Comparison of ENCODE assay signal across 13 cellular contexts in genomic region chr10:11298116-11298515, GRCh38.
A peak's percentile ranks its signal among the peaks of the same experiment; 100 is the strongest.
DNase-seq lines count a peak whose midpoint lies in the region; ATAC-seq and TF ChIP-seq lines count a peak whose summit lies in the region.
"Had no signal": no experiment of that assay in that cellular context is flagged by ENCODE, and none has a peak within 500 bp of the region (broad histone marks: within the 10 kb centered on the region; RNA-seq: fewer than 3 reads in every experiment).

No MANE protein-coding gene starts in this region.

- intact Hi-C loops in MCF 10A (cut with micrococcal nuclease) (no loop called here), breast epithelium (cut with DNase I; ENCODE audit: low total_unique reads) (no loop called here)
- intact Hi-C loops in activated CD4-positive, alpha-beta memory T cell treated with anti-CD3 and anti-CD28 coated beads for 36 hours (cut with micrococcal nuclease), result no loop called here

- CTCF ChIA-PET in MCF 10A (lab: Yijun Ruan, JAX), result interaction anchor here (1.6 kb wide), 1 partner anchor 28 kb away, joined by 4 read pairs; no protein-coding TSS in a partner anchor
- CTCF ChIA-PET in activated CD4-positive, alpha-beta memory T cell treated with anti-CD3 and anti-CD28 coated beads for 36 hours (lab: Charles Lee), result no interaction called here

- BruUV-seq in MCF 10A (replicated peaks; lab: Mats Ljungman, UMichigan), result no TSS peak

- H3K9me3 Mint-ChIP-seq in MCF 10A (ENCODE audit: unreplicated experiment), result no peaks in the 10 kb centered on the region
- no peaks in the 10 kb centered on the region for H3K9me3 Mint-ChIP-seq in activated CD4-positive, alpha-beta memory T cell treated with anti-CD3 and anti-CD28 coated beads for 36 hours
- no peaks in the 10 kb centered on the region for H3K9me3 Mint-ChIP-seq in stimulated activated effector memory CD8-positive, alpha-beta T cell treated with anti-CD3 and anti-CD28 coated beads, Interleukin-12 subunit alpha, Interleukin-12 subunit beta, amount 100 ng/mL, for 72 hours

- H3K27me3 ChIP-seq in breast epithelium, result no peaks in the 10 kb centered on the region
- H3K27me3 ChIP-seq: gastrocnemius medialis had no signal

- H3K4me1 Mint-ChIP-seq in MCF 10A (ENCODE audit: insufficient read depth, unreplicated experiment), result peaks cover 9% of the 10 kb centered on the region
- peaks cover 44% of the 10 kb centered on the region for H3K4me1 Mint-ChIP-seq in activated CD4-positive, alpha-beta memory T cell treated with anti-CD3 and anti-CD28 coated beads for 36 hours (ENCODE audit: low read depth)
- H3K4me1 Mint-ChIP-seq in stimulated activated effector memory CD8-positive, alpha-beta T cell treated with anti-CD3 and anti-CD28 coated beads, Interleukin-12 subunit alpha, Interleukin-12 subunit beta, amount 100 ng/mL, for 72 hours, result peaks cover 47% of the 10 kb centered on the region

- H3K9me3 ChIP-seq in breast epithelium, result no peaks in the 10 kb centered on the region
- H3K9me3 ChIP-seq: gastrocnemius medialis, HAP-1 had no signal

- no peaks in the 10 kb centered on the region for H3K36me3 Mint-ChIP-seq in MCF 10A (ENCODE audit: insufficient read depth, unreplicated experiment)
- peaks cover 77% of the 10 kb centered on the region for H3K36me3 Mint-ChIP-seq in activated CD4-positive, alpha-beta memory T cell treated with anti-CD3 and anti-CD28 coated beads for 36 hours
- H3K36me3 Mint-ChIP-seq in stimulated activated effector memory CD8-positive, alpha-beta T cell treated with anti-CD3 and anti-CD28 coated beads, Interleukin-12 subunit alpha, Interleukin-12 subunit beta, amount 100 ng/mL, for 72 hours, result no peaks in the 10 kb centered on the region

- ATAC-seq in stimulated activated effector memory CD8-positive, alpha-beta T cell treated with anti-CD3 and anti-CD28 coated beads, Interleukin-12 subunit alpha, Interleukin-12 subunit beta, amount 100 ng/mL, for 72 hours, result peak; percentile 34
- no peak for ATAC-seq in HG02759 (IDR thresholded peaks at IDR 0.05; ENCODE audit: unreplicated experiment)
- ATAC-seq: gastrocnemius medialis, sciatic nerve had no signal

- H3K4me3 ChIP-seq in breast epithelium (no peak overlapping the region), fibroblast of pulmonary artery (replicated peaks; ENCODE audit: low read depth, low read length) (no peak overlapping the region)
- H3K4me3 ChIP-seq: dorsolateral prefrontal cortex, gastrocnemius medialis, HAP-1 had no signal

- no peak overlapping the region for H3K4me3 Mint-ChIP-seq in MCF 10A (ENCODE audit: unreplicated experiment)
- H3K4me3 Mint-ChIP-seq in activated CD4-positive, alpha-beta memory T cell treated with anti-CD3 and anti-CD28 coated beads for 36 hours, result no peak overlapping the region
- no peak overlapping the region for H3K4me3 Mint-ChIP-seq in stimulated activated effector memory CD8-positive, alpha-beta T cell treated with anti-CD3 and anti-CD28 coated beads, Interleukin-12 subunit alpha, Interleukin-12 subunit beta, amount 100 ng/mL, for 72 hours

- H3K4me1 ChIP-seq in breast epithelium, result no peaks in the 10 kb centered on the region
- H3K4me1 ChIP-seq: gastrocnemius medialis, HAP-1 had no signal

- TF ChIP-seq CTCF in MCF 10A (IDR thresholded peaks at IDR 0.05; ENCODE audit: unreplicated experiment), result no peak
- no peak for TF ChIP-seq CTCF in breast epithelium (IDR thresholded peaks at IDR 0.05)
- no peak for TF ChIP-seq CTCF in fibroblast of pulmonary artery (IDR thresholded peaks at IDR 0.05; ENCODE audit: low read length, missing control alignments)

- no peak for TF ChIP-seq POLR2A in breast epithelium (IDR thresholded peaks at IDR 0.05)

- no peak overlapping the region for H3K27ac Mint-ChIP-seq in MCF 10A (ENCODE audit: low read depth, unreplicated experiment)
- H3K27ac Mint-ChIP-seq in activated CD4-positive, alpha-beta memory T cell treated with anti-CD3 and anti-CD28 coated beads for 36 hours, result peak overlapping the region; percentile 15
- peak overlapping the region; percentile 72 for H3K27ac Mint-ChIP-seq in stimulated activated effector memory CD8-positive, alpha-beta T cell treated with anti-CD3 and anti-CD28 coated beads, Interleukin-12 subunit alpha, Interleukin-12 subunit beta, amount 100 ng/mL, for 72 hours

- no peaks in the 10 kb centered on the region for H3K36me3 ChIP-seq in breast epithelium
- H3K36me3 ChIP-seq: gastrocnemius medialis, HAP-1 had no signal

- peak; percentile 70 for DNase-seq in MCF 10A (ENCODE audit: unreplicated experiment)
- DNase-seq in breast epithelium (ENCODE audit: low spot score in 2 of 2), result no peak
- DNase-seq in activated CD4-positive, alpha-beta memory T cell treated with anti-CD3 and anti-CD28 coated beads for 36 hours, result no peak
- peak; percentile 4 for DNase-seq in fibroblast of pulmonary artery (ENCODE audit: low read depth)
- DNase-seq in stimulated activated effector memory CD8-positive, alpha-beta T cell treated with anti-CD3 and anti-CD28 coated beads, Interleukin-12 subunit alpha, Interleukin-12 subunit beta, amount 100 ng/mL, for 72 hours (ENCODE audit: low spot score in 2 of 2), result no peak
- no peak for DNase-seq in occipital lobe (lab: John Stamatoyannopoulos, UW)
- no peak for DNase-seq in NCI-H82 treated with DMSO at 0.1 percent for 48 hours (lab: John Stamatoyannopoulos, UW; ENCODE audit: unreplicated experiment)
- DNase-seq: activated CD4-positive, alpha-beta T cell treated with anti-CD3 and anti-CD28 coated beads, Interleukin-2, amount 50 U/mL, for 4 hours; dorsolateral prefrontal cortex; gastrocnemius medialis had no signal

- POLR2A ChIA-PET in MCF 10A (lab: Yijun Ruan, JAX), result no interaction called here
- POLR2A ChIA-PET in activated CD4-positive, alpha-beta memory T cell treated with anti-CD3 and anti-CD28 coated beads for 36 hours (lab: Charles Lee), result no interaction called here

- H3K27me3 Mint-ChIP-seq in MCF 10A (ENCODE audit: insufficient read depth, unreplicated experiment), result no peaks in the 10 kb centered on the region
- H3K27me3 Mint-ChIP-seq in activated CD4-positive, alpha-beta memory T cell treated with anti-CD3 and anti-CD28 coated beads for 36 hours, result no peaks in the 10 kb centered on the region

- H3K27ac ChIP-seq in breast epithelium, result no peak overlapping the region
- H3K27ac ChIP-seq: gastrocnemius medialis had no signal

Comparison
In these comparisons a context has a peak if more than half of its experiments do, and no peak if none do; other contexts are left out.
1. DNase-seq: peak in MCF 10A (single experiment) and fibroblast of pulmonary artery (single experiment); none in breast epithelium (0 of 2), activated CD4-positive, alpha-beta memory T cell treated with anti-CD3 and anti-CD28 coated beads for 36 hours (single experiment), stimulated activated effector memory CD8-positive, alpha-beta T cell treated with anti-CD3 and anti-CD28 coated beads, Interleukin-12 subunit alpha, Interleukin-12 subunit beta, amount 100 ng/mL, for 72 hours (0 of 2), occipital lobe (single experiment) and NCI-H82 treated with DMSO at 0.1 percent for 48 hours (single experiment).